In genomic region chr1:248655354-248655753, GRCh38 we compare ENCODE assay signal across 7 cellular contexts.
ATAC-seq lines count a peak whose summit lies in the region.

OR2T27 (minus strand) TSS chr1:248655528; CDS start chr1:248650884, 4,644 bp downstream.

- ATAC-seq in GM18499 (IDR thresholded peaks at IDR 0.05; ENCODE audit: insufficient read depth, unreplicated experiment) (peak; percentile 72), GM18858 (IDR thresholded peaks at IDR 0.05; ENCODE audit: unreplicated experiment) (peak; percentile 51), GM19328 (IDR thresholded peaks at IDR 0.05; ENCODE audit: unreplicated experiment) (peak; percentile 47), GM21515 (IDR thresholded peaks at IDR 0.05; ENCODE audit: unreplicated experiment) (peak; percentile 82), HG02588 (IDR thresholded peaks at IDR 0.05; ENCODE audit: unreplicated experiment) (peak; percentile 47), HG03095 (IDR thresholded peaks at IDR 0.05; ENCODE audit: unreplicated experiment) (peak; percentile 70), HG03442 (IDR thresholded peaks at IDR 0.05; ENCODE audit: unreplicated experiment) (peak; percentile 47)

Comparison
In these comparisons a context has a peak if more than half of its experiments do, and no peak if none do; other contexts are left out.
1. Peak in every context shown above with its lines: ATAC-seq.